Comparison of ENCODE assay signal across 1 cellular context in the genomic region with DNA sequence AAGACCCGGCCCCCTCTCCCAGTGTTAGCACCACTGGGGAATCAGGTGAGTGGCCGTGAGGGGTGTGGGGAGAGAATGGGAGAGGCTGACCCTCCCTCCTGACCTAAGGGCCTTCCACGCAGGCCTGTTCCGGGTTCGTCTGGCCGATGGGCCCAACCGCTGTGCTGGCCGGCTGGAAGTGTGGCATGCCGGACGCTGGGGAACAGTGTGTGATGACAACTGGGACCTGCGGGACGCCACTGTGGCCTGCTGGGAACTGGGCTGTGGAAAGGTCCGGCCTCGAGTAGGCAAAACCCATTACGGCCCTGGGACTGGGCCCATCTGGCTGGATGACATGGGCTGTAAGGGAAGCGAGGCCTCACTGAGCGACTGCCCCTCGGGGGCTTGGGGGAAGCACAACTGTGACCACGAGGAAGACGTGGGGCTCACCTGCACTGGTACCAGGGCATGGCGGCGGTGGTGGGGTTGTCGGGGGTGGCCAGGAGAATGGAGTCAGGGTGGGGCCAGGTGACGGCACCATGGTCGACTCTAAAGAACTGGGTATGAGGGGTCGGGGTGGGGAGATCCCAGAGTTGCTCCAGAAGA.
TF ChIP-seq lines count a peak whose summit lies in the region.

No MANE protein-coding gene starts in this region.

TF ChIP-seq in K562, 482 proteins besides CTCF, POLR2A, EP300 and RAD21:
- TF ChIP-seq, protein P1, sequence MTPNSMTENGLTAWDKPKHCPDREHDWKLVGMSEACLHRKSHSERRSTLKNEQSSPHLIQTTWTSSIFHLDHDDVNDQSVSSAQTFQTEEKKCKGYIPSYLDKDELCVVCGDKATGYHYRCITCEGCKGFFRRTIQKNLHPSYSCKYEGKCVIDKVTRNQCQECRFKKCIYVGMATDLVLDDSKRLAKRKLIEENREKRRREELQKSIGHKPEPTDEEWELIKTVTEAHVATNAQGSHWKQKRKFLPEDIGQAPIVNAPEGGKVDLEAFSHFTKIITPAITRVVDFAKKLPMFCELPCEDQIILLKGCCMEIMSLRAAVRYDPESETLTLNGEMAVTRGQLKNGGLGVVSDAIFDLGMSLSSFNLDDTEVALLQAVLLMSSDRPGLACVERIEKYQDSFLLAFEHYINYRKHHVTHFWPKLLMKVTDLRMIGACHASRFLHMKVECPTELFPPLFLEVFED (CRISPR knock-in tag; conservative IDR thresholded peaks at IDR 0.05): no peak
- TF ChIP-seq GATAD2B (IDR thresholded peaks at IDR 0.05; ENCODE audit: borderline replicate concordance) (no peak), PTTG1 (tag; IDR thresholded peaks at IDR 0.05; ENCODE audit: low read depth) (no peak), ZNF551 (CRISPR knock-in tag; IDR thresholded peaks at IDR 0.05) (no peak), POLR2G (IDR thresholded peaks at IDR 0.05; ENCODE audit: low read depth, low read length) (peak; percentile 29; the same call in 1 of the 2 replicates)
- TF ChIP-seq, protein P2, sequence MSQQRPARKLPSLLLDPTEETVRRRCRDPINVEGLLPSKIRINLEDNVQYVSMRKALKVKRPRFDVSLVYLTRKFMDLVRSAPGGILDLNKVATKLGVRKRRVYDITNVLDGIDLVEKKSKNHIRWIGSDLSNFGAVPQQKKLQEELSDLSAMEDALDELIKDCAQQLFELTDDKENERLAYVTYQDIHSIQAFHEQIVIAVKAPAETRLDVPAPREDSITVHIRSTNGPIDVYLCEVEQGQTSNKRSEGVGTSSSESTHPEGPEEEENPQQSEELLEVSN (IDR thresholded peaks at IDR 0.05; ENCODE audit: borderline replicate concordance in 1 of 2, extremely low read depth in 1 of 2, insufficient read depth in 1 of 2, insufficient read length in 1 of 2, low read depth in 1 of 2, low read length in 1 of 2, poor library complexity in 1 of 2, severe bottlenecking in 1 of 2): no peak
